ENCODE assay signal across 8 cellular contexts in the genomic region with DNA sequence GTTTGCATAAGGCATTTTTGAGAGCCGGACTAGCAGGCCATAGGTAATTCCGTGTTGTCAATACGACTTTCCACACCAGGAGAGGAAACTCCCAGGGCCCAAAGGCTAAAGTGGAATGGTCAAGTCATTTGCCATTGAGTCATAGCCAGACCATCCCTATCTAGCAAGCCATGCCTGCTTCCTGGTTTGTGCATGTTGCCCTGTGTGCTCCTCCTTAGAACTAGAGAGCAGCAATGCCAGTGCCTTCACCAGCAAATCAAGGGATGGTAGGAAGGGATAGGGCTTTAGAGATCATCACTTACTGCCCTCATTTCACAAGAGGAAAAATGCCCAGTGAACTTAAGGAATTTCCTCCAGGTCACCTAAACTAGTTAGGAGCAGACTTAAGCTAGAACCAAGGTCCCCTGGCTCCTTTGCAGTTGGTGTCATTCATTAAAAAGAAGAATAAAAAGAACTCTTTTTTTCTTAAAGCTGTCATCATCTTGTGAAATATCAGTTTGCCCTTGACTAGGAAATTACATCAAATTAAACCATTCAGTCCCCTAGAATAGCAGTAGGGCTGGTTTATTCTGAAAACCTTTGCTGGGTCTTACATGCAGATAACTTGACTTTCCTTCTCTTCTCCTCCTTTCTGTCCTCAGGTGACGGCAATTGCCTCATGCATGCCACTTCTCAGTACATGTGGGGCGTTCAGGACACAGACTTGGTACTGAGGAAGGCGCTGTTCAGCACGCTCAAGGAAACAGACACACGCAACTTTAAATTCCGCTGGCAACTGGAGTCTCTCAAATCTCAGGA. TPM values are rescaled to one million over a fixed set of nuclear protein-coding genes. Genes with fewer than 3 reads are reported as not detected.
A peak's percentile ranks its signal among the peaks of the same experiment; 100 is the strongest.
DNase-seq lines count a peak whose midpoint lies in the region; ATAC-seq and TF ChIP-seq lines count a peak whose summit lies in the region.

No MANE protein-coding gene starts in this region.

- TF ChIP-seq CTCF in RWPE2 (IDR thresholded peaks at IDR 0.05; ENCODE audit: poor library complexity, severe bottlenecking), result no peak

- H3K4me3 ChIP-seq in RWPE2 (ENCODE audit: severe bottlenecking), result no peak overlapping the region

- H3K4me1 ChIP-seq in RWPE2 (ENCODE audit: insufficient read depth, poor library complexity, severe bottlenecking), result peaks cover 38% of the 10 kb centered on the region

- ATAC-seq in RWPE2 (ENCODE audit: low read depth) (no peak), esophagus mucosa (peak; percentile 69)

- H3K27me3 ChIP-seq in RWPE2 (ENCODE audit: insufficient read depth, poor library complexity, severe bottlenecking), result no peaks in the 10 kb centered on the region

- peak overlapping the region; percentile 47 for H3K27ac ChIP-seq in RWPE2 (ENCODE audit: poor library complexity, severe bottlenecking)
- no peak overlapping the region for H3K27ac ChIP-seq in substantia nigra (ENCODE audit: low read depth, low read length, poor library complexity, severe bottlenecking)

- H3K9me3 ChIP-seq in RWPE2 (ENCODE audit: severe bottlenecking), result no peaks in the 10 kb centered on the region

- H3K36me3 ChIP-seq in RWPE2 (ENCODE audit: low read depth), result peaks cover 92% of the 10 kb centered on the region

- peak; percentile 38 for DNase-seq in EH (ENCODE audit: low read depth)
- no peak for DNase-seq in RWPE2 (ENCODE audit: low spot score)
- DNase-seq in renal cortical epithelial cell (ENCODE audit: low read depth), result peak; percentile 81
- no peak for DNase-seq in A172 (ENCODE audit: low spot score)
- DNase-seq in substantia nigra (lab: John Stamatoyannopoulos, UW), result no peak
- DNase-seq in stimulated activated CD4-positive, alpha-beta T cell treated with anti-CD3 and anti-CD28 coated beads, Interleukin-4, amount 100 ng/mL, for 1 hour, result no peak
- DNase-seq in NCI-H446 (lab: John Stamatoyannopoulos, UW), result no peak

RNA-seq across cellular contexts. Expression of a gene that starts 7.3 kb away (rescaled TPM):
- total RNA-seq in esophagus mucosa (8.8 TPM), renal cortical epithelial cell (35.2 and 53.7 TPM in 2 replicates)
- total RNA-seq in A172 (2014; rRNA removed; shearing (Covaris generic)), result 1.2 and 1.6 TPM in 2 replicates

Comparison
In these comparisons a context has a peak if more than half of its experiments do, and no peak if none do; other contexts are left out.
1. DNase-seq: peak in EH (single experiment) and renal cortical epithelial cell (single experiment); none in RWPE2 (single experiment), A172 (single experiment), substantia nigra (0 of 49), stimulated activated CD4-positive, alpha-beta T cell treated with anti-CD3 and anti-CD28 coated beads, Interleukin-4, amount 100 ng/mL, for 1 hour (single experiment) and NCI-H446 (0 of 2).